Comparison of ENCODE assay signal across 8 cellular contexts in genomic region chr2:190415794-190416729, GRCh38.
DNase-seq lines count a peak whose midpoint lies in the region; ATAC-seq and TF ChIP-seq lines count a peak whose summit lies in the region.

No MANE protein-coding gene starts in this region.

- no peaks in the 10 kb centered on the region for H3K27me3 ChIP-seq in subcutaneous abdominal adipose tissue (ENCODE audit: control insufficient read depth in 5 of 5, insufficient read depth in 4 of 5, low read length in 5 of 5)

- no peak overlapping the region for H3K4me3 ChIP-seq in subcutaneous abdominal adipose tissue (ENCODE audit: low read depth in 1 of 5, low read length in 5 of 5)

- ATAC-seq in HG03575 (IDR thresholded peaks at IDR 0.05; ENCODE audit: extremely low read depth, insufficient number of reproducible peaks, low FRiP score, unreplicated experiment), result peak; percentile 42
- ATAC-seq in activated naive CD8-positive, alpha-beta T cell treated with anti-CD3 and anti-CD28 coated beads, Interleukin-2, amount 50 U/mL, for 24 hours, result no peak

- peaks cover 50% of the 10 kb centered on the region for H3K4me1 Mint-ChIP-seq in activated naive CD4-positive, alpha-beta T cell treated with anti-CD3 and anti-CD28 coated beads, Interleukin-2, amount 10 ng/mL, durations not matched to agents 7 days and 5 days
- peaks cover 86% of the 10 kb centered on the region for H3K4me1 Mint-ChIP-seq in activated naive CD8-positive, alpha-beta T cell treated with anti-CD3 and anti-CD28 coated beads, Interleukin-2, amount 50 U/mL, for 24 hours

- POLR2A ChIA-PET in HEK293T (lab: Yijun Ruan, JAX), result no interaction called here

- H3K36me3 Mint-ChIP-seq in activated naive CD4-positive, alpha-beta T cell treated with anti-CD3 and anti-CD28 coated beads, Interleukin-2, amount 10 ng/mL, durations not matched to agents 7 days and 5 days, result peaks cover 38% of the 10 kb centered on the region
- H3K36me3 Mint-ChIP-seq in activated naive CD8-positive, alpha-beta T cell treated with anti-CD3 and anti-CD28 coated beads, Interleukin-2, amount 50 U/mL, for 24 hours (ENCODE audit: low read depth), result peaks cover 8% of the 10 kb centered on the region

- no peaks in the 10 kb centered on the region for H3K36me3 ChIP-seq in subcutaneous abdominal adipose tissue (ENCODE audit: control insufficient read depth in 5 of 5, insufficient read depth in 5 of 5, low read length in 5 of 5)

- CTCF ChIA-PET in activated naive CD4-positive, alpha-beta T cell treated with anti-CD3 and anti-CD28 coated beads, Interleukin-2, amount 10 ng/mL, durations not matched to agents 7 days and 5 days (lab: Charles Lee), result interaction anchor here (1.2 to 1.3 kb wide), 3 partner anchors 17 to 120 kb away, joined by 3 read pairs; no protein-coding TSS in a partner anchor
- CTCF ChIA-PET in HEK293T (lab: Yijun Ruan, JAX), result no interaction called here

- H3K4me1 ChIP-seq in subcutaneous abdominal adipose tissue (ENCODE audit: control insufficient read depth in 5 of 5, insufficient read depth in 5 of 5, low read length in 5 of 5), result peaks cover 0 to 26% (median 18%) of the 10 kb centered on the region in 5 donors

- peak overlapping the region; percentile 84 for H3K27ac Mint-ChIP-seq in activated naive CD4-positive, alpha-beta T cell treated with anti-CD3 and anti-CD28 coated beads, Interleukin-2, amount 10 ng/mL, durations not matched to agents 7 days and 5 days
- H3K27ac Mint-ChIP-seq in activated naive CD8-positive, alpha-beta T cell treated with anti-CD3 and anti-CD28 coated beads, Interleukin-2, amount 50 U/mL, for 24 hours, result peak overlapping the region; percentile 75

- no peaks in the 10 kb centered on the region for H3K9me3 ChIP-seq in subcutaneous abdominal adipose tissue (ENCODE audit: control insufficient read depth in 5 of 5, low read length in 5 of 5)

- peak overlapping the region; percentile 7 for H3K27ac ChIP-seq in subcutaneous abdominal adipose tissue (ENCODE audit: low read depth, low read length)

- no peaks in the 10 kb centered on the region for H3K27me3 Mint-ChIP-seq in activated naive CD4-positive, alpha-beta T cell treated with anti-CD3 and anti-CD28 coated beads, Interleukin-2, amount 10 ng/mL, durations not matched to agents 7 days and 5 days
- no peaks in the 10 kb centered on the region for H3K27me3 Mint-ChIP-seq in activated naive CD8-positive, alpha-beta T cell treated with anti-CD3 and anti-CD28 coated beads, Interleukin-2, amount 50 U/mL, for 24 hours

- H3K9me3 Mint-ChIP-seq in activated naive CD4-positive, alpha-beta T cell treated with anti-CD3 and anti-CD28 coated beads, Interleukin-2, amount 10 ng/mL, durations not matched to agents 7 days and 5 days, result no peaks in the 10 kb centered on the region
- H3K9me3 Mint-ChIP-seq in activated naive CD8-positive, alpha-beta T cell treated with anti-CD3 and anti-CD28 coated beads, Interleukin-2, amount 50 U/mL, for 24 hours, result no peaks in the 10 kb centered on the region

- H3K4me3 Mint-ChIP-seq in activated naive CD4-positive, alpha-beta T cell treated with anti-CD3 and anti-CD28 coated beads, Interleukin-2, amount 10 ng/mL, durations not matched to agents 7 days and 5 days, result peak overlapping the region; percentile 8
- H3K4me3 Mint-ChIP-seq in activated naive CD8-positive, alpha-beta T cell treated with anti-CD3 and anti-CD28 coated beads, Interleukin-2, amount 50 U/mL, for 24 hours, result peak overlapping the region; percentile 56

- DNase-seq in activated naive CD4-positive, alpha-beta T cell treated with anti-CD3 and anti-CD28 coated beads, Interleukin-2, amount 10 ng/mL, durations not matched to agents 7 days and 5 days, result no peak
- no peak for DNase-seq in activated naive CD4-positive, alpha-beta T cell treated with anti-CD3 and anti-CD28 coated beads, Interleukin-2, amount 50 U/mL, for 16 hours
- DNase-seq in activated naive CD8-positive, alpha-beta T cell treated with anti-CD3 and anti-CD28 coated beads, Interleukin-2, amount 50 U/mL, for 24 hours, result no peak
- DNase-seq in HEK293T (ENCODE audit: extremely low spot score) (no peak), NCI-H1105 (lab: John Stamatoyannopoulos, UW) (no peak), kidney tubule cell (ENCODE audit: low spot score) (no peak)

- H3K9ac ChIP-seq in subcutaneous abdominal adipose tissue (ENCODE audit: low read length in 5 of 5), result peak overlapping the region in 1 of 5 donors; percentile 13

TF ChIP-seq in HEK293T, 16 proteins besides CTCF, POLR2A, EP300 and RAD21:
- TF ChIP-seq FOXA1 (IDR thresholded peaks at IDR 0.05), result no peak
- TF ChIP-seq BHLHE40 (IDR thresholded peaks at IDR 0.05; ENCODE audit: borderline replicate concordance), result no peak
- no peak for TF ChIP-seq SUZ12 (IDR thresholded peaks at IDR 0.05)
- no peak for TF ChIP-seq L3MBTL2 (conservative IDR thresholded peaks at IDR 0.05)
- no peak for TF ChIP-seq PKNOX1 (IDR thresholded peaks at IDR 0.05)
- TF ChIP-seq SP1 (IDR thresholded peaks at IDR 0.05), result no peak
- no peak for TF ChIP-seq ELF4 (IDR thresholded peaks at IDR 0.05)
- TF ChIP-seq ZNF384 (IDR thresholded peaks at IDR 0.05), result no peak
- no peak for TF ChIP-seq ARNT (IDR thresholded peaks at IDR 0.05)
- TF ChIP-seq FOXK2 (IDR thresholded peaks at IDR 0.05), result no peak
- TF ChIP-seq NFRKB (IDR thresholded peaks at IDR 0.05), result no peak
- no peak for TF ChIP-seq TARDBP (IDR thresholded peaks at IDR 0.05)
- no peak for TF ChIP-seq CTBP1 (IDR thresholded peaks at IDR 0.05; ENCODE audit: borderline replicate concordance)
- TF ChIP-seq LEF1 (IDR thresholded peaks at IDR 0.05; ENCODE audit: borderline replicate concordance), result no peak
- no peak for TF ChIP-seq HDGF (IDR thresholded peaks at IDR 0.05; ENCODE audit: borderline replicate concordance)
- TF ChIP-seq FOXM1 (IDR thresholded peaks at IDR 0.05; ENCODE audit: borderline replicate concordance), result no peak
